ENCODE assay signal across 6 cellular contexts in genomic region chr18:25175558-25175957, GRCh38.
"Had no signal": no experiment of that assay in that cellular context is flagged by ENCODE, and none has a peak within 500 bp of the region (broad histone marks: within the 10 kb centered on the region; RNA-seq: fewer than 3 reads in every experiment).

No MANE protein-coding gene starts in this region.

- H3K27ac ChIP-seq: HL-60, KMS-11 had no signal

- H3K4me3 ChIP-seq: K562 had no signal

- DNase-seq: IMR-90, KBM-7, KG1 had no signal
